18 cellular contexts compared by ENCODE assay signal in the genomic region with DNA sequence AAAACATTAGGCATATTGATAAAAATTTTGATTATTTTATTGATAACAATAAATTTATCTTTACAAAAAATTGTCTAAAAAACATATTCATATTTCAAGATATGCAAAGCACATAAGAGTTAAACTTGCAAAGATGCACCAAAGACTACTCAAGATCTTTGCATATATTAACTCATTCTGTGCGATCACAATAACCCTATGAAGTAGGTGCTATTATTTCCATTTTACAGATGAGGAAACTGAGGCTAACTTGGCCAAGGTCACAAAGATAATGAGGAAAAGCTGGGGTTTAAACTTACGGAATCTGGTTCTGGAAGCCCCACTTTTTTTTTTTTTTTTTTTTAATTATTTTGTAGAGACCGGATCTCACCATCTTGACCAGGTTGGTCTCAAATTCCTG.
DNase-seq lines count a peak whose midpoint lies in the region; ATAC-seq and TF ChIP-seq lines count a peak whose summit lies in the region.
"Had no signal": no experiment of that assay in that cellular context is flagged by ENCODE, and none has a peak within 500 bp of the region (broad histone marks: within the 10 kb centered on the region; RNA-seq: fewer than 3 reads in every experiment).

No MANE protein-coding gene starts in this region.

- no peak overlapping the region for H4K8ac ChIP-seq in mesenchymal stem cell (ENCODE audit: low read length)

- H3K23ac ChIP-seq in mesenchymal stem cell (ENCODE audit: low read length in 2 of 2), result no peak overlapping the region

- H3K4me2 ChIP-seq in Karpas-422 (ENCODE audit: low read depth, low read length, poor library complexity, severe bottlenecking) (peak overlapping the region; percentile 81), mesenchymal stem cell (ENCODE audit: low read length, poor library complexity, severe bottlenecking) (no peak overlapping the region)

- TF ChIP-seq CTCF in GM06990 (IDR thresholded peaks at IDR 0.05; ENCODE audit: insufficient read depth, low read length, poor library complexity, severe bottlenecking), result no peak
- no peak for TF ChIP-seq CTCF in adrenal gland (IDR thresholded peaks at IDR 0.05)
- no peak for TF ChIP-seq CTCF in lower leg skin (IDR thresholded peaks at IDR 0.05)

- no peak overlapping the region for H2BK5ac ChIP-seq in mesenchymal stem cell (ENCODE audit: low read depth, low read length, poor library complexity, severe bottlenecking)

- H3K27ac ChIP-seq in Karpas-422 (ENCODE audit: low read length), result peak overlapping the region; percentile 93
- H3K27ac ChIP-seq in adrenal gland, result peak overlapping the region in 4 of 5 donors; percentile 96 to 97 (median 97)
- no peak overlapping the region for H3K27ac ChIP-seq in mesenchymal stem cell (ENCODE audit: low read length, poor library complexity, severe bottlenecking)
- H3K27ac ChIP-seq: VCaP had no signal

- no peaks in the 10 kb centered on the region for H3K9me2 ChIP-seq in Karpas-422 (replicated peaks; ENCODE audit: insufficient read depth, low read length)

- no peak overlapping the region for H3K14ac ChIP-seq in mesenchymal stem cell (ENCODE audit: low read length in 2 of 2)

- no peak overlapping the region for H2BK120ac ChIP-seq in mesenchymal stem cell (ENCODE audit: low read depth, low read length)

- H3K4me3 ChIP-seq in GM06990 (replicated peaks; ENCODE audit: low read depth, low read length) (peak overlapping the region; percentile 90), Karpas-422 (ENCODE audit: low read length) (peak overlapping the region; percentile 69; the same call in 1 of the 2 replicates), adrenal gland (no peak overlapping the region), mesenchymal stem cell (ENCODE audit: insufficient read depth in 1 of 2, low read depth in 1 of 2, low read length in 2 of 2) (peak overlapping the region in 1 of 2 experiments; percentile 90), lower leg skin (ENCODE audit: low read depth, poor library complexity, severe bottlenecking) (no peak overlapping the region)
- H3K4me3 ChIP-seq: Peyer's patch, thyroid gland had no signal

- no peak overlapping the region for H2AK5ac ChIP-seq in mesenchymal stem cell (ENCODE audit: low read length, severe bottlenecking)

- intact Hi-C loops in adrenal gland (cut with DNase I) (no loop called here), lower leg skin (cut with DNase I; ENCODE audit: low total_unique reads) (no loop called here)

- WGBS in adrenal gland, 4 donors, result 91 to 99% (median 97%) methylated on average over 3 of the region's 3 CpGs
- 100% methylated on average over 2 of the region's 3 CpGs for WGBS in mesenchymal stem cell
- 89 to 94% methylated on average over 3 of the region's 3 CpGs for WGBS in lower leg skin, 2 donors

- H3K9me3 ChIP-seq in Karpas-422 (ENCODE audit: low read length), result no peaks in the 10 kb centered on the region
- H3K9me3 ChIP-seq in adrenal gland (replicated peaks in 1 of 3), result no peaks in the 10 kb centered on the region
- no peaks in the 10 kb centered on the region for H3K9me3 ChIP-seq in mesenchymal stem cell (ENCODE audit: control insufficient read depth, low read length)
- H3K9me3 ChIP-seq: Peyer's patch, thyroid gland had no signal

- H3K79me1 ChIP-seq in mesenchymal stem cell (replicated peaks; ENCODE audit: low read length, poor library complexity, severe bottlenecking), result peaks cover 4% of the 10 kb centered on the region

- no peaks in the 10 kb centered on the region for H3K27me3 ChIP-seq in GM06990 (replicated peaks; ENCODE audit: control insufficient read depth, insufficient read depth, low read length)
- no peaks in the 10 kb centered on the region for H3K27me3 ChIP-seq in Karpas-422 (ENCODE audit: low read length)
- no peaks in the 10 kb centered on the region for H3K27me3 ChIP-seq in adrenal gland
- H3K27me3 ChIP-seq in mesenchymal stem cell (ENCODE audit: control insufficient read depth in 1 of 2, insufficient read depth in 1 of 2, low read length in 2 of 2), result no peaks in the 10 kb centered on the region
- H3K27me3 ChIP-seq: Peyer's patch, thyroid gland had no signal

- no peak overlapping the region for H3K18ac ChIP-seq in mesenchymal stem cell (ENCODE audit: low read depth in 1 of 2, low read length in 2 of 2)

- no peak overlapping the region for H2BK15ac ChIP-seq in mesenchymal stem cell (ENCODE audit: low read depth, poor library complexity, severe bottlenecking)

- H4K91ac ChIP-seq in mesenchymal stem cell (ENCODE audit: low read length), result no peak overlapping the region

- peaks cover 71% of the 10 kb centered on the region for H3K79me2 ChIP-seq in Karpas-422 (ENCODE audit: low read length)

- TF ChIP-seq POLR2A in adrenal gland (IDR thresholded peaks at IDR 0.05), result no peak
- TF ChIP-seq POLR2A in lower leg skin (IDR thresholded peaks at IDR 0.05), result no peak

- DNase-seq in GM06990 (ENCODE audit: extremely low read depth, insufficient read length) (no peak), Karpas-422 (peak; percentile 76), adrenal gland (no peak), mesenchymal stem cell (no peak), lower leg skin (ENCODE audit: low spot score in 2 of 2) (no peak), cerebellum (ENCODE audit: low spot score) (no peak)
- DNase-seq: Calu3; effector CD8-positive, alpha-beta T cell; GF-D8; left cardiac atrium; NCI-H526; occipital lobe; stimulated activated CD4-positive, alpha-beta T cell treated with anti-CD3 and anti-CD28 coated beads, Interleukin-2, amount 100 ng/mL, for 48 hours; thyroid gland had no signal

- H3K4ac ChIP-seq in mesenchymal stem cell (ENCODE audit: low read depth in 1 of 2, low read length in 2 of 2), result no peak overlapping the region

- H2AFZ ChIP-seq in Karpas-422 (ENCODE audit: low read length) (no peak overlapping the region), mesenchymal stem cell (ENCODE audit: low read depth, low read length) (no peak overlapping the region)

- no peaks in the 10 kb centered on the region for H4K20me1 ChIP-seq in Karpas-422 (ENCODE audit: insufficient read depth, low read depth, low read length)

- ATAC-seq in HG03108 (IDR thresholded peaks at IDR 0.05; ENCODE audit: unreplicated experiment), result no peak
- no peak for ATAC-seq in GM19328 (IDR thresholded peaks at IDR 0.05; ENCODE audit: unreplicated experiment)
- ATAC-seq: left cardiac atrium had no signal

- no peak overlapping the region for H2BK12ac ChIP-seq in mesenchymal stem cell (ENCODE audit: low read length in 2 of 2)

- no peaks in the 10 kb centered on the region for H3K36me3 ChIP-seq in GM06990 (ENCODE audit: control insufficient read depth, insufficient read depth, low read length)
- peaks cover 4% of the 10 kb centered on the region for H3K36me3 ChIP-seq in Karpas-422 (ENCODE audit: insufficient read depth, low read length)
- H3K36me3 ChIP-seq in adrenal gland (replicated peaks in 1 of 2), result no peaks in the 10 kb centered on the region
- H3K36me3 ChIP-seq in mesenchymal stem cell (ENCODE audit: control insufficient read depth in 1 of 2, insufficient read depth in 2 of 2, low read depth in 1 of 2, low read length in 2 of 2), result peaks cover 0 to 5% of the 10 kb centered on the region in 2 experiments
- H3K36me3 ChIP-seq: Peyer's patch, thyroid gland had no signal

- peaks cover 75% of the 10 kb centered on the region for H3K4me1 ChIP-seq in Karpas-422 (ENCODE audit: low read length)
- H3K4me1 ChIP-seq in adrenal gland (replicated peaks in 1 of 2), result peaks cover 14 to 52% of the 10 kb centered on the region in 2 donors
- H3K4me1 ChIP-seq in mesenchymal stem cell (ENCODE audit: control insufficient read depth, insufficient read depth, low read depth, low read length), result peaks cover 4% of the 10 kb centered on the region

- H3K9ac ChIP-seq in Karpas-422 (ENCODE audit: low read length) (peak overlapping the region; percentile 93), mesenchymal stem cell (ENCODE audit: low read length) (peak overlapping the region; percentile 95)

Comparison
In these comparisons a context has a peak if more than half of its experiments do, and no peak if none do; other contexts are left out.
1. H3K4me3 ChIP-seq: peak in GM06990 (single experiment) and Karpas-422 (single experiment); none in adrenal gland (0 of 4) and lower leg skin (single experiment).